In the genomic region with DNA sequence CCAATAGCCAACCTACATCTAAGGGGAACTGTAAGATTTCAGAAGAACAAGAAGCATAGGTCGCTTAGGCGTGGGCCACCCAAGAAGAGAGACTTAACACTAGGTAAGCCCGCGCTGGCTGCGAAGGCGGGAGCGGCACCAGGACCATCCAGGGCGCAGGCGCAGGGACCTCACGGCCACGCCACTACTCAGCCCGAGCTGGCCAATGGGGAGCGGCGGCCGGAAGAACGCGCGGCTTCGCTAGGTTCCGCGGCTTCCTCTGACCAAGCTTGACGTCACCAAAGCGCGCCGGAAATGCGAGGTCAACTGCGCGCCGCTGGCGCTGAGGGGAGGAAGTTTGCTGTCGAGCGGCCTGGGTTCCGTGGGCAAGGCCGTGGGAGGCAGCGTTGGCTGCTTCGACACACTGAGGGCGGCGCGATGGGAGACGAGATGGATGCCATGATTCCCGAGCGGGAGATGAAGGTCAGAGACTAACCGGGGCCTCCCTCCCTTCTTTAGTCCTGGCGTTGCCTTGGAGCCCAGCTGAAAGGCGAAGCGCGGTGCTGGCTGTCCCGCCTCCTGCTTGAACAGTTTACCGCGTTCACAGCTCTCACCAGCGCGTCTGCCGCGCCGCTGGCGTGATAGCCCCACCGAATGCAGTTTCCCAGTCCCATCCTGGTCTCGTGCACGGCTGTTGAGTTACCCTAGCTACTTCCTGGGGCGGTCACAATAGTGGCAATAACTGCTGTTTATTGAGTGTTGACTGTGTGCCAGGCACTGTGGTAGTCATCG, we compare ENCODE assay signal across 8 cellular contexts.
A peak's percentile ranks its signal among the peaks of the same experiment; 100 is the strongest.
DNase-seq lines count a peak whose midpoint lies in the region; ATAC-seq lines count a peak whose summit lies in the region.

A gene (plus strand): TSS at position 299 of the 771 bp plus-strand sequence. CDS start 119 bp downstream, at position 418.

- ATAC-seq in GM19328 (IDR thresholded peaks at IDR 0.05; ENCODE audit: unreplicated experiment): peak; percentile 94
- peak; percentile 94 for ATAC-seq in HG03520 (IDR thresholded peaks at IDR 0.05; ENCODE audit: unreplicated experiment)

- H3K36me3 ChIP-seq in BLaER1: peaks cover 52% of the 10 kb centered on the region

- H3K9me3 ChIP-seq in BLaER1: no peaks in the 10 kb centered on the region

- H3K27ac ChIP-seq in BLaER1: peak within 1 kb of the TSS; percentile 88

- H3K4me2 ChIP-seq in BLaER1: peak within 1 kb of the TSS; percentile 98

- H3K9ac ChIP-seq in BLaER1: peak within 1 kb of the TSS; percentile 94

- peaks cover 24% of the 10 kb centered on the region for H3K4me1 ChIP-seq in BLaER1

- peak within 1 kb of the TSS; percentile 92 for H3K4me3 ChIP-seq in BLaER1

- H3K27me3 ChIP-seq in BLaER1: no peaks in the 10 kb centered on the region

- DNase-seq in NCI-H69 (lab: John Stamatoyannopoulos, UW) (peak; percentile 99), dedifferentiated amniotic fluid mesenchymal stem cell (ENCODE audit: extremely low spot score) (peak; percentile 99), left kidney (ENCODE audit: low read depth, low spot score) (peak; percentile 99)
- peak; percentile 100 for DNase-seq in activated CD4-positive, alpha-beta T cell treated with anti-CD3 and anti-CD28 coated beads, Interleukin-2, amount 50 U/mL, for 1 hour
- peak; percentile 99 to 100 for DNase-seq in stimulated activated CD4-positive, alpha-beta T cell treated with anti-CD3 and anti-CD28 coated beads, Interleukin-2, amount 100 ng/mL, for 24 hours

- peaks cover 18% of the 10 kb centered on the region; the same call in 1 of the 2 replicates for H4K20me1 ChIP-seq in BLaER1

Comparison
In these comparisons a context has a peak if more than half of its experiments do, and no peak if none do; other contexts are left out.
1. Peak in every context shown above with its lines: DNase-seq, ATAC-seq, H3K4me3 ChIP-seq and H3K27ac ChIP-seq.